10 cellular contexts compared by ENCODE assay signal in the genomic region with DNA sequence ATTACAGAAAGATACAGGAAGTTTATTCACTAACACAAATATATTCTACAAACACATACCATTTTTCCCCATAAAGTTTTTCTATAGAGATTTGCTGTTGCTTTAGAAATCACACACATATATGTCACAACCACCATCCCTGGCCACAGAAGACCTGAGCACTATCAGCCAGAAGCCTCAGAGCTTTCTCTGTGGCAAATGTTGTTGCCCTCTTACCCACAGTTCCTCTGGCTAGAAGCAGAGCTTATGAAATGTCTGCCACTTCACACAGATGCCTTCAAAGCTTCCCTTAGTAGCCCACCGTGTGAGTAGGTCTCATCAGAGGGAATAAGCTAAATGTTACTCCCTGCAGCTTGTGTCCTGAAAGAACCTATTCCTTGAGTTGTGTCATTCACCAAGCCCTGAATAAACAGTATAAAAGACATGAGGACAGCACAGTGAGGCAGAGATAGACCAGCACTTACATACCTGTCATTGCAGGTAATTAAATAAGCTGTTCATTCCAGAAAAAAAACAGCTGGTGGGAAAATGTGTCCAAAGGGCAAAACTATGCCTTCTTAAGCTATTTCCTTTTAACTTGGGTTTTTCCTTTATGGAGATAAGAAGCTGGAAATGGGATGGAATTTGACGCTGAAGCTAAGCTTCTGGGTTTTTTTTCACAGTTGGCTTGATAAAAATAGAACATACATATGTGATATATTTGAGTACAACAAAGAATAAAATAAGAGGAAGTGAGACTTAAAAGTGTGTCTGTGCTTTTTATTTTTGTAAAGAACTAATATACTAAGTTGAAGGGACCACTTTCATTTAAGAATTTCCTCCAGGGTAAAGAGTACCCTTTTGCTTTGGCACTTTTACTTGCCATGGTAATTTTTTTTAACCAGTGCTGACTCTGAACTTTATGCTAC.
DNase-seq lines count a peak whose midpoint lies in the region; ATAC-seq and TF ChIP-seq lines count a peak whose summit lies in the region.
"Had no signal": no experiment of that assay in that cellular context is flagged by ENCODE, and none has a peak within 500 bp of the region (broad histone marks: within the 10 kb centered on the region; RNA-seq: fewer than 3 reads in every experiment).

No MANE protein-coding gene starts in this region.

- CTCF ChIA-PET in Caco-2 (lab: Charles Lee): no interaction called here
- CTCF ChIA-PET in activated CD8-positive, alpha-beta T cell treated with anti-CD3 and anti-CD28 coated beads, Interleukin-2, amount 10 ng/mL, durations not matched to agents 7 days and 5 days (lab: Charles Lee): interaction anchor here (1.2 kb wide), 1 partner anchor 311 kb away, joined by 3 read pairs; no protein-coding TSS in a partner anchor

- intact Hi-C loops in Caco-2 (cut with micrococcal nuclease; ENCODE audit: unreplicated experiment): no loop called here

- H3K36me3 ChIP-seq in Caco-2 (ENCODE audit: control insufficient read depth, insufficient read depth, low read length): no peaks in the 10 kb centered on the region
- H3K36me3 ChIP-seq: prostate gland had no signal

- H3K27me3 Mint-ChIP-seq in Caco-2 (ENCODE audit: insufficient read depth, unreplicated experiment): peaks cover 3% of the 10 kb centered on the region
- H3K27me3 Mint-ChIP-seq in activated CD8-positive, alpha-beta T cell treated with anti-CD3 and anti-CD28 coated beads, Interleukin-2, amount 10 ng/mL, durations not matched to agents 7 days and 5 days (ENCODE audit: low read depth): no peaks in the 10 kb centered on the region

- TF ChIP-seq CTCF in Caco-2 (IDR thresholded peaks at IDR 0.05; ENCODE audit: insufficient read depth in 1 of 2, low read depth in 1 of 2, low read length in 1 of 2, severe bottlenecking in 1 of 2, unreplicated experiment in 1 of 2): no peak

- H3K27me3 ChIP-seq in Caco-2 (replicated peaks; ENCODE audit: control insufficient read depth, insufficient read depth, low read length): no peaks in the 10 kb centered on the region

- no peaks in the 10 kb centered on the region for H3K9me3 ChIP-seq in Caco-2
- H3K9me3 ChIP-seq: prostate gland had no signal

- POLR2A ChIA-PET in Caco-2 (lab: Charles Lee): no interaction called here
- POLR2A ChIA-PET in activated CD8-positive, alpha-beta T cell treated with anti-CD3 and anti-CD28 coated beads, Interleukin-2, amount 10 ng/mL, durations not matched to agents 7 days and 5 days (lab: Charles Lee): no interaction called here

- DNase-seq in middle frontal gyrus (ENCODE audit: extremely low spot score, low spot score): peak; percentile 14
- no peak for DNase-seq in nucleus accumbens (lab: John Stamatoyannopoulos, UW)
- DNase-seq in Caco-2: no peak
- DNase-seq in activated CD8-positive, alpha-beta T cell treated with anti-CD3 and anti-CD28 coated beads, Interleukin-2, amount 10 ng/mL, durations not matched to agents 7 days and 5 days: no peak
- DNase-seq in ureter (ENCODE audit: low spot score): no peak
- DNase-seq: activated gamma-delta T cell treated with Interleukin-2 at 50 U/mL for 16 hours had no signal

- peak; percentile 69 for ATAC-seq in GM18909 (IDR thresholded peaks at IDR 0.05; ENCODE audit: poor library complexity, unreplicated experiment)
- ATAC-seq in HG02610 (IDR thresholded peaks at IDR 0.05; ENCODE audit: unreplicated experiment): peak; percentile 67
- peak; percentile 61 for ATAC-seq in HG03521 (IDR thresholded peaks at IDR 0.05; ENCODE audit: unreplicated experiment)
- no peak for ATAC-seq in activated CD8-positive, alpha-beta T cell treated with anti-CD3 and anti-CD28 coated beads, Interleukin-2, amount 10 ng/mL, durations not matched to agents 7 days and 5 days

- no peaks in the 10 kb centered on the region for H3K4me1 Mint-ChIP-seq in Caco-2 (ENCODE audit: low read depth, unreplicated experiment)
- peaks cover 7% of the 10 kb centered on the region for H3K4me1 Mint-ChIP-seq in activated CD8-positive, alpha-beta T cell treated with anti-CD3 and anti-CD28 coated beads, Interleukin-2, amount 10 ng/mL, durations not matched to agents 7 days and 5 days (ENCODE audit: low read depth)

- no peaks in the 10 kb centered on the region for H3K9me3 Mint-ChIP-seq in Caco-2 (ENCODE audit: unreplicated experiment)
- no peaks in the 10 kb centered on the region for H3K9me3 Mint-ChIP-seq in activated CD8-positive, alpha-beta T cell treated with anti-CD3 and anti-CD28 coated beads, Interleukin-2, amount 10 ng/mL, durations not matched to agents 7 days and 5 days (ENCODE audit: insufficient read depth)

- no peak overlapping the region for H3K27ac Mint-ChIP-seq in Caco-2 (ENCODE audit: unreplicated experiment)
- H3K27ac Mint-ChIP-seq in activated CD8-positive, alpha-beta T cell treated with anti-CD3 and anti-CD28 coated beads, Interleukin-2, amount 10 ng/mL, durations not matched to agents 7 days and 5 days: no peak overlapping the region

- H3K36me3 Mint-ChIP-seq in Caco-2 (ENCODE audit: insufficient read depth, unreplicated experiment): no peaks in the 10 kb centered on the region
- H3K36me3 Mint-ChIP-seq in activated CD8-positive, alpha-beta T cell treated with anti-CD3 and anti-CD28 coated beads, Interleukin-2, amount 10 ng/mL, durations not matched to agents 7 days and 5 days (ENCODE audit: low read depth): no peaks in the 10 kb centered on the region

- H3K4me1 ChIP-seq in Caco-2: no peaks in the 10 kb centered on the region
- H3K4me1 ChIP-seq: prostate gland had no signal

- no peak overlapping the region for H3K4me3 Mint-ChIP-seq in Caco-2 (ENCODE audit: unreplicated experiment)
- H3K4me3 Mint-ChIP-seq in activated CD8-positive, alpha-beta T cell treated with anti-CD3 and anti-CD28 coated beads, Interleukin-2, amount 10 ng/mL, durations not matched to agents 7 days and 5 days: no peak overlapping the region

- no TSS peak for BruUV-seq in Caco-2 (replicated peaks; lab: Mats Ljungman, UMichigan)

- no peak overlapping the region for H3K4me3 ChIP-seq in Caco-2 (ENCODE audit: low read depth, low read length)
- H3K4me3 ChIP-seq: prostate gland had no signal
